21 cellular contexts compared by ENCODE assay signal in genomic region chr15:36557364-36557763, GRCh38. TPM values are rescaled to one million over a fixed set of nuclear protein-coding genes. Genes with fewer than 3 reads are reported as not detected.
DNase-seq lines count a peak whose midpoint lies in the region; ATAC-seq lines count a peak whose summit lies in the region.
"Had no signal": no experiment of that assay in that cellular context is flagged by ENCODE, and none has a peak within 500 bp of the region (broad histone marks: within the 10 kb centered on the region; RNA-seq: fewer than 3 reads in every experiment).

No MANE protein-coding gene starts in this region.

- no peak overlapping the region for H3K27ac ChIP-seq in mesenchymal stem cell (ENCODE audit: low read length, poor library complexity, severe bottlenecking)

- ATAC-seq in GM18868 (IDR thresholded peaks at IDR 0.05; ENCODE audit: unreplicated experiment) (peak; percentile 62), GM21423 (IDR thresholded peaks at IDR 0.05; ENCODE audit: unreplicated experiment) (peak; percentile 65), HG03378 (IDR thresholded peaks at IDR 0.05; ENCODE audit: unreplicated experiment) (peak; percentile 75)
- ATAC-seq: Panc1, Right ventricle myocardium inferior had no signal

- H3K4me3 ChIP-seq in mesenchymal stem cell (ENCODE audit: insufficient read depth in 1 of 2, low read depth in 1 of 2, low read length in 2 of 2), result no peak overlapping the region
- H3K4me3 ChIP-seq: MG63 had no signal

- no peak overlapping the region for H2AFZ ChIP-seq in mesenchymal stem cell (ENCODE audit: low read depth, low read length)

- H3K14ac ChIP-seq in mesenchymal stem cell (ENCODE audit: low read length in 2 of 2), result no peak overlapping the region

- H2BK120ac ChIP-seq in mesenchymal stem cell (ENCODE audit: low read depth, low read length), result no peak overlapping the region

- no peak overlapping the region for H3K9ac ChIP-seq in mesenchymal stem cell (ENCODE audit: low read length)

- no peak overlapping the region for H3K4ac ChIP-seq in mesenchymal stem cell (ENCODE audit: low read depth in 1 of 2, low read length in 2 of 2)

- no peak overlapping the region for H3K23ac ChIP-seq in mesenchymal stem cell (ENCODE audit: low read length in 2 of 2)

- no peak overlapping the region for H3K4me2 ChIP-seq in mesenchymal stem cell (ENCODE audit: low read length, poor library complexity, severe bottlenecking)

- no peak overlapping the region for H2BK15ac ChIP-seq in mesenchymal stem cell (ENCODE audit: low read depth, poor library complexity, severe bottlenecking)

- no peaks in the 10 kb centered on the region for H3K27me3 ChIP-seq in mesenchymal stem cell (ENCODE audit: control insufficient read depth in 1 of 2, insufficient read depth in 1 of 2, low read length in 2 of 2)
- H3K27me3 ChIP-seq: MG63 had no signal

- no peaks in the 10 kb centered on the region for H3K4me1 ChIP-seq in mesenchymal stem cell (ENCODE audit: control insufficient read depth, insufficient read depth, low read depth, low read length)

- no peak overlapping the region for H4K8ac ChIP-seq in mesenchymal stem cell (ENCODE audit: low read length)

- no peak overlapping the region for H2BK12ac ChIP-seq in mesenchymal stem cell (ENCODE audit: low read length in 2 of 2)

- no peak overlapping the region for H4K91ac ChIP-seq in mesenchymal stem cell (ENCODE audit: low read length)

- no CpG with 5 or more reads among the region's 1 CpG for WGBS in mesenchymal stem cell

- H2AK5ac ChIP-seq in mesenchymal stem cell (ENCODE audit: low read length, severe bottlenecking), result no peak overlapping the region

- H3K18ac ChIP-seq in mesenchymal stem cell (ENCODE audit: low read depth in 1 of 2, low read length in 2 of 2), result no peak overlapping the region

- no peaks in the 10 kb centered on the region for H3K79me1 ChIP-seq in mesenchymal stem cell (replicated peaks; ENCODE audit: low read length, poor library complexity, severe bottlenecking)

- H3K9me3 ChIP-seq in mesenchymal stem cell (ENCODE audit: control insufficient read depth, low read length), result peaks cover 5% of the 10 kb centered on the region
- H3K9me3 ChIP-seq: MG63 had no signal

- peak; percentile 13 for DNase-seq in RPMI7951 (ENCODE audit: low read depth)
- DNase-seq in SKM-1 treated with dmso at 0.1 percent for 144 hours (lab: John Stamatoyannopoulos, UW; ENCODE audit: unreplicated experiment), result no peak
- no peak for DNase-seq in SW480 (ENCODE audit: low spot score)
- DNase-seq in mesenchymal stem cell, result no peak
- DNase-seq: ACHN, AML-193, DMS 273 treated with DMSO at 0.1 percent for 48 hours, HCEC 1CT, IMR-90, Karpas-422, MG63, NCI-H1417, NCI-H187 treated with DMSO at 0.1 percent for 48 hours, NCI-H82, T-helper 1 cell, T1000 had no signal

- H2BK5ac ChIP-seq in mesenchymal stem cell (ENCODE audit: low read depth, low read length, poor library complexity, severe bottlenecking), result no peak overlapping the region

- H3K36me3 ChIP-seq in mesenchymal stem cell (ENCODE audit: control insufficient read depth in 1 of 2, insufficient read depth in 2 of 2, low read depth in 1 of 2, low read length in 2 of 2), result no peaks in the 10 kb centered on the region
- H3K36me3 ChIP-seq: MG63 had no signal

RNA-seq across cellular contexts. Expression of gene CDIN1, which starts 22.1 kb away (rescaled TPM):
- 15.0 and 22.1 TPM in 2 replicates for total RNA-seq in RPMI7951 (2014; rRNA removed; shearing (Covaris generic))
- polyA plus RNA-seq in mesenchymal stem cell (2013, experiment 1 of 2), result 8.1 TPM
- 9.5 TPM for polyA plus RNA-seq in mesenchymal stem cell (2013, experiment 2 of 2)
